16 cellular contexts compared by ENCODE assay signal in genomic region chr20:4880051-4880450, GRCh38.
"Had no signal": no experiment of that assay in that cellular context is flagged by ENCODE, and none has a peak within 500 bp of the region (broad histone marks: within the 10 kb centered on the region; RNA-seq: fewer than 3 reads in every experiment).

No MANE protein-coding gene starts in this region.

- H3K27ac ChIP-seq: left lung, thyroid gland, uterus had no signal

- H3K27me3 Mint-ChIP-seq: activated B cell treated with CpG ODN at 0.5 μM for 24 hours; naive thymus-derived CD8-positive, alpha-beta T cell had no signal

- H3K27ac Mint-ChIP-seq: activated B cell treated with CpG ODN at 0.5 μM for 24 hours, endodermal cell had no signal

- H3K4me3 Mint-ChIP-seq: activated B cell treated with CpG ODN at 0.5 μM for 24 hours; endodermal cell; naive thymus-derived CD8-positive, alpha-beta T cell had no signal

- ATAC-seq: left lung; naive thymus-derived CD8-positive, alpha-beta T cell; SK-N-SH treated with all-trans-retinoic acid at 6 μM for 48 hours had no signal

- DNase-seq: activated B cell treated with CpG ODN at 0.5 μM for 24 hours; activated CD4-positive, alpha-beta T cell treated with anti-CD3 and anti-CD28 coated beads for 48 hours; activated naive CD4-positive, alpha-beta T cell treated with anti-CD3 and anti-CD28 coated beads, Interleukin-2, amount 50 U/mL, for 16 hours; activated T-cell treated with anti-CD3 and anti-CD28 coated beads for 4 hours; dorsolateral prefrontal cortex; endodermal cell; kidney; left lung; mammary epithelial cell; naive thymus-derived CD8-positive, alpha-beta T cell; nucleus accumbens; stimulated activated CD4-positive, alpha-beta T cell treated with anti-CD3 and anti-CD28 coated beads, Interleukin-4, amount 100 ng/mL, for 1 hour; T-helper 2 cell; thyroid gland; uterus had no signal

- H3K9me3 Mint-ChIP-seq: activated B cell treated with CpG ODN at 0.5 μM for 24 hours; endodermal cell; naive thymus-derived CD8-positive, alpha-beta T cell had no signal

- H3K4me1 Mint-ChIP-seq: endodermal cell had no signal
